In the genomic region with DNA sequence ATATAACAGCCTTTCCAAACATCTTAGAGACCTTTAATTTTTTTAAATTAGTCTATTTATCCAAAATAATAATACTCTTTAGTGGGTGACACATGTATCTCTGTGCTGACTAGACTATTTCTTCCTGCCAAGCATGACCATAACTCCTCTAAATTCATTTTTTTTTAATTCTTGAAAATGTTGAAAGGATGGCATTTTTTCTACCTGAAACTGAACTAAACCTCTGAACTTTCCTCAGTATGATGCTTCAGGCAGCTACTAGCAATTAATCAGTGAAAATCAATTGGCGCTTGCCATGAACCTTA, we compare ENCODE assay signal across 10 cellular contexts.
"Had no signal": no experiment of that assay in that cellular context is flagged by ENCODE, and none has a peak within 500 bp of the region (broad histone marks: within the 10 kb centered on the region; RNA-seq: fewer than 3 reads in every experiment).

No MANE protein-coding gene starts in this region.

- DNase-seq: activated CD4-positive, alpha-beta memory T cell treated with anti-CD3 and anti-CD28 coated beads, Interleukin-2, amount 10 ng/mL, durations not matched to agents 7 days and 5 days; activated gamma-delta T cell; activated T-cell treated with anti-CD3 and anti-CD28 coated beads, Interleukin-2, amount 50 U/mL, for 48 hours; amygdala; foreskin keratinocyte; stimulated activated CD4-positive, alpha-beta T cell treated with anti-CD3 and anti-CD28 coated beads, Interleukin-2, amount 100 ng/mL, for 48 hours; stimulated activated naive CD4-positive, alpha-beta T cell treated with Interleukin-2 at 50 U/mL for 16 hours; upper lobe of right lung had no signal

- H3K27ac ChIP-seq: foreskin keratinocyte, neutrophil, suprapubic skin, upper lobe of right lung had no signal

- H3K9me3 ChIP-seq: neutrophil, suprapubic skin, upper lobe of right lung had no signal

- H3K4me3 ChIP-seq: suprapubic skin, upper lobe of right lung had no signal

- H3K36me3 ChIP-seq: neutrophil, suprapubic skin, upper lobe of right lung had no signal

- H3K27me3 ChIP-seq: foreskin keratinocyte, neutrophil, suprapubic skin, upper lobe of right lung had no signal

- ATAC-seq: foreskin keratinocyte, upper lobe of right lung had no signal
